8 cellular contexts compared by ENCODE assay signal in the genomic region with DNA sequence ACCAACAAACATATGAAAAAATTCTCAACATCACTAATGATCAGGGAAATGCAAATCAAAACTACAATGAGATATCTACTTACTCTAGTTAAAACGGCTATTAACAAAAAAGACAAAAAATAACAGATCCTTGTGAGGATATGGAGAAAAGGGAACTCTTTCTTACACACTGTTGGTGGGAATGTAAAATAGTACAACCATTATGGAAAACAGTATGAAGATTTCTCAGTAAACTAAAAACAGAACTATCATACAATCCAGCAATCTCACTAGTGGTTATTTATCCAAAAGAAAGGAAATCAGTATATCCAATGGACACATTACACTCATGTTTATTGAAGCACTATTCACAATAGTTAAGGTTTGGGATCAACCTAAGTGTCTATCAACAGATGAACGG. TPM values are rescaled to one million over a fixed set of nuclear protein-coding genes. Genes with fewer than 3 reads are reported as not detected.
"Had no signal": no experiment of that assay in that cellular context is flagged by ENCODE, and none has a peak within 500 bp of the region (broad histone marks: within the 10 kb centered on the region; RNA-seq: fewer than 3 reads in every experiment).

No MANE protein-coding gene starts in this region.

- DNase-seq: GDM1, GF-D8 had no signal

- ATAC-seq: GM12878 had no signal

- FAIRE-seq: G401.6, GM12878, GM12891, GM18507, GM19239 had no signal

- H3K4me3 ChIP-seq: GM12878 had no signal

RNA-seq across cellular contexts. Expression of a gene that starts 3.9 kb away (rescaled TPM):
- total RNA-seq: G401 had no signal

RNA-seq across cellular contexts. Expression of a gene that starts 11.3 kb away (rescaled TPM):
- total RNA-seq: G401 had no signal

RNA-seq across cellular contexts. Expression of a gene that starts 16.2 kb away (rescaled TPM):
- total RNA-seq: G401 had no signal

RNA-seq across cellular contexts. Expression of a gene that starts 31.5 kb away (rescaled TPM):
- total RNA-seq: G401, GM12878 had no signal

RNA-seq across cellular contexts. Expression of a gene that starts 35.9 kb away (rescaled TPM):
- total RNA-seq: G401 had no signal
